8 cellular contexts compared by ENCODE assay signal in the genomic region with DNA sequence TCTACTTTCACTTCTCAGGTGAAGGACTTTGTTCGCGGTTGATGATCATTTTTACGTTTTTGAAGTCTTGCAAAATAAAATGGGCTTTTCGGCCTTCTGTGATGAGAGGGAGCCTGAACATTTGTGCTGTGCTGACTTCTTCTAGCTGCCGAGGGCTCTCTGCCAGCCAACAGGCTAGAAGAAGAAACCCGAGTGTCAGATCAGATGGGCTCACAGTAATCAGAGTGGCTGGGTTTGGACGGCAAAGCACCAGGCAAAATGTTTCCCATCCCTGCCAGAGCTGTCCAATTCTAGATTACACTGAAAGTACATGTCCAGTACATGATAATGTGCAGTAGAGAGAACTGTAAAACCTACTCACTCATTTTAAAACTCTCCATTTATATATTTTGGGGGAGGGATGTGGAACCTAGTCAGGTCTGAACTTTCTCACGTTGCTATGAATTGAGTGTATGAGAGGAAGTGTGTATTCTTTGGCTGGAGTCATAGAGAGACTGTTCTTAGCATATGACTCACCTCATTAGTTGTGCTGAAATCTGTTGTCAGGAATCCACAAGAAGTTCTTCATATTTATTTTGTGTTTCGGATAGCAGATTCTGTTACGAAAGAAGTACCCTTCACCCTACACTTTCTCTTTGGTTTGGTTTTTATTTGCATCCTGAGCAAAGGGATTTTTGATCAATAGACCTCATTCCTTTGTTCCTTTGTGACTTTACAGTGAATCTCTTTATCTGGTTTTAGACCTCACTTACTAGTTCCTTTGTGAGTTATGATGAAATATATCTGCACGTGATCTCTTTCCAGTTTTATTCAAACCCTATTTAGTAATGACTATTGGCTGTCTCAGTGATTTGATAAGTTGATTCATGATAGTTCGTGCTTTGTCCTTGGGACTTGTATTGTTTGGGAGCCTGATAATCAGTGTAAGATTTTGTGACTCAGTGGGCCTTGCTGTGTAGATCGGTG. TPM values are rescaled to one million over a fixed set of nuclear protein-coding genes. Genes with fewer than 3 reads are reported as not detected.
DNase-seq lines count a peak whose midpoint lies in the region; ATAC-seq and TF ChIP-seq lines count a peak whose summit lies in the region.

No MANE protein-coding gene starts in this region.

- H3K27me3 ChIP-seq in kidney epithelial cell (ENCODE audit: control insufficient read depth, insufficient read depth, low read length), result no peaks in the 10 kb centered on the region

- no peak for TF ChIP-seq CTCF in kidney epithelial cell (IDR thresholded peaks at IDR 0.05; ENCODE audit: insufficient read depth, low read length, poor library complexity, severe bottlenecking)

- peaks cover 2% of the 10 kb centered on the region for H3K36me3 ChIP-seq in kidney epithelial cell (ENCODE audit: control insufficient read depth, insufficient read depth, low read length)

- peak; percentile 69 for ATAC-seq in GM19351 (IDR thresholded peaks at IDR 0.05; ENCODE audit: unreplicated experiment)
- ATAC-seq in HG03439 (IDR thresholded peaks at IDR 0.05; ENCODE audit: unreplicated experiment), result peak; percentile 74

- peak; percentile 53 for DNase-seq in COLO829 (ENCODE audit: low spot score)
- peak; percentile 95 for DNase-seq in SIG-M5 treated with dmso at 0.1 percent for 504 hours (lab: John Stamatoyannopoulos, UW; ENCODE audit: unreplicated experiment)
- DNase-seq in brain pericyte (ENCODE audit: low read depth, low spot score), result peak; percentile 82
- DNase-seq in kidney epithelial cell (ENCODE audit: low read depth), result peak; percentile 69
- DNase-seq in stimulated activated CD4-positive, alpha-beta T cell treated with anti-CD3 and anti-CD28 coated beads, Interleukin-12 subunit alpha, Interleukin-12 subunit beta, amount 100 ng/mL, for 48 hours (ENCODE audit: low read depth in 2 of 3, low spot score in 1 of 3), result peak in 2 of 3 donors; percentile 14 to 15
- DNase-seq in NK-92 (lab: John Stamatoyannopoulos, UW; ENCODE audit: unreplicated experiment), result no peak

- H3K4me3 ChIP-seq in kidney epithelial cell (ENCODE audit: low read depth, low read length), result peak overlapping the region; percentile 13

RNA-seq across cellular contexts. Expression of a gene that starts 4.8 kb away (rescaled TPM):
- total RNA-seq in kidney epithelial cell, result 216 and 239 TPM in 2 replicates
